Comparison of ENCODE assay signal across 14 cellular contexts in the genomic region with DNA sequence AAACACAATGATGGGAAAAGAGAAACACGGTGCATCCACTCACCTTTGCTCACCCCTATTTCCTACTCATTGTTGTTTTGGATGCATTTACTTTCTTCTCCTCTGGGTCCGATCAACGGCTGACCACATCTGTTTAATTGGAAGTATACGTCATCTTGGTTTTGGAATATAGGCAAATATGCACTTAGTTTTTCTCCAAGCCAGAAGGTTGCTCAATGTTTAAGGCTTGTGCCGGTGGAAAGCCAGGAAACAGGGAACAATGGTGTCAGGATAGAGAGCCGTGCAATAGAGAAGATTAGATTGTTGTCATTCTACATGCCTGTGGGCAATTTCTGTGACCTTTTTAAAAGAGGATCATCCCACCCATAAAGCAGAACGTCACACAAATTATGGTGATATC.
DNase-seq lines count a peak whose midpoint lies in the region; ATAC-seq and TF ChIP-seq lines count a peak whose summit lies in the region.
"Had no signal": no experiment of that assay in that cellular context is flagged by ENCODE, and none has a peak within 500 bp of the region (broad histone marks: within the 10 kb centered on the region; RNA-seq: fewer than 3 reads in every experiment).

No MANE protein-coding gene starts in this region.

- TF ChIP-seq CTCF in mammary epithelial cell (conservative IDR thresholded peaks at IDR 0.05 in 1 of 2, IDR thresholded peaks at IDR 0.05 in 1 of 2; ENCODE audit: extremely low read depth in 1 of 2, insufficient read depth in 1 of 2, low read depth in 1 of 2, low read length in 2 of 2) = no peak
- TF ChIP-seq CTCF in gastroesophageal sphincter (IDR thresholded peaks at IDR 0.05) = no peak
- TF ChIP-seq CTCF in GM10266 (IDR thresholded peaks at IDR 0.05; ENCODE audit: control insufficient read depth, insufficient read depth, low read depth, missing control alignments) = no peak

- TF ChIP-seq EP300 in gastroesophageal sphincter (IDR thresholded peaks at IDR 0.05) = no peak

- no peak overlapping the region for H3K4me2 ChIP-seq in mammary epithelial cell (ENCODE audit: insufficient read depth, low read depth, low read length)
- H3K4me2 ChIP-seq: KMS-11 had no signal

- dilution Hi-C loops in mammary epithelial cell (cut with HindIII; ENCODE audit: low sequenced_read_pairs) = no loop called here

- WGBS in mammary epithelial cell (ENCODE audit: low coverage, missing lambda C conversion rate) = 55% methylated on average over 7 of the region's 7 CpGs
- 45 to 61% methylated on average over 6 to 7 of the region's 7 CpGs for WGBS in gastroesophageal sphincter (ENCODE audit: low coverage in 1 of 2), 2 donors

- peak; percentile 20 for DNase-seq in AG08396 (ENCODE audit: low spot score)
- peak; percentile 59 for DNase-seq in HS-5 (ENCODE audit: low read depth)
- DNase-seq in mammary epithelial cell = peak; percentile 2
- DNase-seq in NCI-H510A treated with DMSO at 0.1 percent for 48 hours (lab: John Stamatoyannopoulos, UW) = no peak
- DNase-seq in GM10266 (ENCODE audit: extremely low spot score) = no peak
- no peak for DNase-seq in head of caudate nucleus
- DNase-seq: activated CD4-positive, alpha-beta T cell treated with anti-CD3 and anti-CD28 coated beads for 36 hours; NCI-H146; stimulated activated naive B cell treated with anti-CD40 and anti-IgM and Interleukin-4, amounts not matched to agents 10 μg/mL and 1 μg/mL and 100 μg/mL, for 72 hours; trophoblast cell had no signal

- H3K79me2 ChIP-seq in mammary epithelial cell (ENCODE audit: insufficient read depth, low read length) = no peaks in the 10 kb centered on the region
- H3K79me2 ChIP-seq: parathyroid adenoma had no signal

- no peak for TF ChIP-seq POLR2A in gastroesophageal sphincter (IDR thresholded peaks at IDR 0.05)

- H3K4me3 ChIP-seq in mammary epithelial cell (replicated peaks in 1 of 3; ENCODE audit: insufficient read depth in 1 of 3, low read depth in 2 of 3, low read length in 3 of 3) = no peak overlapping the region
- H3K4me3 ChIP-seq in gastroesophageal sphincter = no peak overlapping the region

- BruUV-seq in mammary epithelial cell (replicated peaks; lab: Mats Ljungman, UMichigan) = no TSS peak

- intact Hi-C loops in mammary epithelial cell (cut with micrococcal nuclease) = no loop called here
- intact Hi-C loops in head of caudate nucleus (cut with DNase I) = no loop called here

- H3K9me3 ChIP-seq in mammary epithelial cell (replicated peaks; ENCODE audit: insufficient read depth, low read length) (no peaks in the 10 kb centered on the region), gastroesophageal sphincter (peaks cover 0 to 9% (median 0%) of the 10 kb centered on the region in 3 donors)

- H2AFZ ChIP-seq in mammary epithelial cell (ENCODE audit: low read depth, low read length) = peak overlapping the region; percentile 26
- H2AFZ ChIP-seq: parathyroid adenoma had no signal

- peak; percentile 28 for ATAC-seq in gastroesophageal sphincter
- no peak for ATAC-seq in HG03139 (IDR thresholded peaks at IDR 0.05; ENCODE audit: unreplicated experiment)
- ATAC-seq: activated CD4-positive, alpha-beta T cell treated with anti-CD3 and anti-CD28 coated beads for 36 hours; stimulated activated naive B cell treated with anti-CD40 and anti-IgM and Interleukin-4, amounts not matched to agents 10 μg/mL and 1 μg/mL and 100 μg/mL, for 72 hours had no signal

- H3K9ac ChIP-seq in mammary epithelial cell (ENCODE audit: insufficient read depth, low read length) = no peak overlapping the region
- H3K9ac ChIP-seq: KMS-11, parathyroid adenoma had no signal

- no peaks in the 10 kb centered on the region for H4K20me1 ChIP-seq in mammary epithelial cell (ENCODE audit: insufficient read depth, low read length)

- H3K27ac ChIP-seq in mammary epithelial cell (ENCODE audit: insufficient read depth, low read depth, low read length) (no peak overlapping the region), gastroesophageal sphincter (no peak overlapping the region)
- H3K27ac ChIP-seq: KMS-11, parathyroid adenoma had no signal

- H3K27me3 ChIP-seq in mammary epithelial cell (ENCODE audit: insufficient read depth, low read length) (no peaks in the 10 kb centered on the region), gastroesophageal sphincter (no peaks in the 10 kb centered on the region)

- in situ Hi-C loops in mammary epithelial cell (cut with MboI; ENCODE audit: low sequenced_read_pairs in 2 of 2) = no loop called here

- CTCF ChIA-PET in mammary epithelial cell (lab: Charles Lee; ENCODE audit: low non-redundant PET) = no interaction called here

- H3K4me1 ChIP-seq in mammary epithelial cell (ENCODE audit: insufficient read depth, low read length) (no peaks in the 10 kb centered on the region), gastroesophageal sphincter (no peaks in the 10 kb centered on the region)
- H3K4me1 ChIP-seq: parathyroid adenoma had no signal

- H3K36me3 ChIP-seq in mammary epithelial cell (ENCODE audit: insufficient read depth, low read length) (no peaks in the 10 kb centered on the region), gastroesophageal sphincter (no peaks in the 10 kb centered on the region)

Comparison
In these comparisons a context has a peak if more than half of its experiments do, and no peak if none do; other contexts are left out.
1. DNase-seq: peak in AG08396 (single experiment), HS-5 (single experiment) and mammary epithelial cell (single experiment); none in NCI-H510A treated with DMSO at 0.1 percent for 48 hours (single experiment), GM10266 (single experiment) and head of caudate nucleus (0 of 42).